Comparison of ENCODE assay signal across 8 cellular contexts in genomic region chr5:4862500-4862899, GRCh38.
DNase-seq lines count a peak whose midpoint lies in the region; ATAC-seq, FAIRE-seq and TF ChIP-seq lines count a peak whose summit lies in the region.

No MANE protein-coding gene starts in this region.

- TF ChIP-seq EP300 in suprapubic skin (IDR thresholded peaks at IDR 0.05), result no peak

- H2AFZ ChIP-seq in IMR-90 (replicated peaks; ENCODE audit: low read length, poor library complexity), result no peak overlapping the region

- H3K4me3 ChIP-seq in IMR-90 (ENCODE audit: insufficient read depth, low read depth, low read length) (no peak overlapping the region), suprapubic skin (no peak overlapping the region)

- no peak overlapping the region for H3K4me2 ChIP-seq in IMR-90 (ENCODE audit: low read depth, low read length)

- H4K5ac ChIP-seq in IMR-90 (ENCODE audit: low read depth, low read length), result no peak overlapping the region

- no peaks in the 10 kb centered on the region for H3K4me1 Mint-ChIP-seq in activated T-cell treated with anti-CD3 and anti-CD28 coated beads, Interleukin-2, amount 50 U/mL, for 4 hours (ENCODE audit: low read depth)

- no CpG with 5 or more reads among the region's 1 CpG for WGBS in IMR-90 (ENCODE audit: extremely low coverage in 2 of 2, insufficient read length in 1 of 2), 2 experiments
- 7% methylated on average over 1 of the region's 1 CpG for WGBS in suprapubic skin

- TF ChIP-seq POLR2A in IMR-90 (IDR thresholded peaks at IDR 0.05; ENCODE audit: low read depth, low read length) (no peak), suprapubic skin (IDR thresholded peaks at IDR 0.05) (no peak)

- H2AK5ac ChIP-seq in IMR-90 (ENCODE audit: low read depth, low read length), result no peak overlapping the region

- POLR2A ChIA-PET in IMR-90 (lab: Charles Lee; ENCODE audit: unreplicated experiment), result no interaction called here

- no peak overlapping the region for H2BK15ac ChIP-seq in IMR-90 (ENCODE audit: low read depth, low read length)

- no peak overlapping the region for H2BK5ac ChIP-seq in IMR-90 (ENCODE audit: low read depth, low read length, poor library complexity, severe bottlenecking)

- TF ChIP-seq CTCF in IMR-90 (conservative IDR thresholded peaks at IDR 0.05; ENCODE audit: low read depth, low read length) (peak; percentile 57), suprapubic skin (IDR thresholded peaks at IDR 0.05) (peak; percentile 30 to 38)

- no peak overlapping the region for H3K14ac ChIP-seq in IMR-90 (replicated peaks; ENCODE audit: low read depth, low read length)

- peak; percentile 56 for TF ChIP-seq RAD21 in IMR-90 (IDR thresholded peaks at IDR 0.05; ENCODE audit: low read length)

- in situ Hi-C loops in Caki2 (cut with HindIII; ENCODE audit: low pct_unique_long_range_greater_than_20kb, low sequenced_read_pairs) (no loop called here), IMR-90 (cut with MboI; ENCODE audit: low sequenced_read_pairs) (no loop called here)

- no peak overlapping the region for H4K91ac ChIP-seq in IMR-90 (ENCODE audit: insufficient read depth, low read depth, low read length)

- peak; percentile 46 for ATAC-seq in IMR-90 (ENCODE audit: low read depth)
- no peak for ATAC-seq in GM21529 (IDR thresholded peaks at IDR 0.05; ENCODE audit: unreplicated experiment)
- no peak for ATAC-seq in activated T-cell treated with anti-CD3 and anti-CD28 coated beads, Interleukin-2, amount 50 U/mL, for 4 hours

- peak; percentile 87 for FAIRE-seq in RCC 7860 (lab: Jason Lieb, UNC)

- no peaks in the 10 kb centered on the region for H4K20me1 ChIP-seq in IMR-90 (ENCODE audit: insufficient read depth, low read length)

- H2BK20ac ChIP-seq in IMR-90 (ENCODE audit: low read depth, low read length), result no peak overlapping the region

- CTCF ChIA-PET in IMR-90 (lab: Yijun Ruan, JAX), result no interaction called here

- H3K9ac ChIP-seq in IMR-90 (ENCODE audit: low read depth, low read length), result no peak overlapping the region

- no peak overlapping the region for H3K18ac ChIP-seq in IMR-90 (ENCODE audit: low read depth, low read length)

- H3K27me3 Mint-ChIP-seq in activated T-cell treated with anti-CD3 and anti-CD28 coated beads, Interleukin-2, amount 50 U/mL, for 4 hours (ENCODE audit: low read depth), result no peaks in the 10 kb centered on the region

- no peak overlapping the region for H2BK120ac ChIP-seq in IMR-90 (ENCODE audit: low read depth, low read length)

- no peaks in the 10 kb centered on the region for H3K79me1 ChIP-seq in IMR-90 (ENCODE audit: low read depth in 1 of 2, low read length in 2 of 2)

- no TSS peak for BruUV-seq in IMR-90 (replicated peaks; lab: Mats Ljungman, UMichigan)

- H3K23ac ChIP-seq in IMR-90 (ENCODE audit: low read depth, low read length), result no peak overlapping the region

- no peaks in the 10 kb centered on the region for H3K9me1 ChIP-seq in IMR-90 (ENCODE audit: insufficient read depth, low read length)

- H3K27me3 ChIP-seq in IMR-90 (ENCODE audit: control insufficient read depth, insufficient read depth, low read length), result no peaks in the 10 kb centered on the region
- no peaks in the 10 kb centered on the region for H3K27me3 ChIP-seq in suprapubic skin

- H2AK9ac ChIP-seq in IMR-90 (replicated peaks; ENCODE audit: low read depth, low read length, poor library complexity), result no peak overlapping the region

- no peaks in the 10 kb centered on the region for H3K4me1 ChIP-seq in IMR-90 (ENCODE audit: control insufficient read depth, insufficient read depth, low read length)
- H3K4me1 ChIP-seq in suprapubic skin, result no peaks in the 10 kb centered on the region

- no peak overlapping the region for H3K27ac ChIP-seq in IMR-90 (ENCODE audit: insufficient read depth, low read length)
- no peak overlapping the region for H3K27ac ChIP-seq in suprapubic skin

- H4K8ac ChIP-seq in IMR-90 (ENCODE audit: low read depth in 2 of 2, low read length in 2 of 2), result no peak overlapping the region

- intact Hi-C loops in IMR-90 (cut with micrococcal nuclease), result no loop called here

- H3K9me3 ChIP-seq in IMR-90 (ENCODE audit: control insufficient read depth, insufficient read depth, low read length) (peaks cover 14% of the 10 kb centered on the region), suprapubic skin (no peaks in the 10 kb centered on the region)

- H3K36me3 ChIP-seq in IMR-90 (ENCODE audit: control insufficient read depth, insufficient read depth, low read length), result no peaks in the 10 kb centered on the region
- H3K36me3 ChIP-seq in suprapubic skin, result no peaks in the 10 kb centered on the region

- no peak overlapping the region for H3K4me3 Mint-ChIP-seq in activated T-cell treated with anti-CD3 and anti-CD28 coated beads, Interleukin-2, amount 50 U/mL, for 4 hours

- no peaks in the 10 kb centered on the region for H3K36me3 Mint-ChIP-seq in activated T-cell treated with anti-CD3 and anti-CD28 coated beads, Interleukin-2, amount 50 U/mL, for 4 hours (ENCODE audit: insufficient read depth)

- H3K4ac ChIP-seq in IMR-90 (ENCODE audit: low read depth, low read length), result no peak overlapping the region

- no peak overlapping the region for H3K56ac ChIP-seq in IMR-90 (ENCODE audit: extremely low read depth, insufficient read depth, low read length)

- dilution Hi-C loops in IMR-90 (cut with HindIII; ENCODE audit: low sequenced_read_pairs, unreplicated experiment), result no loop called here

- DNase-seq in Caki2 (ENCODE audit: low read depth) (peak; percentile 29), IMR-90 (peak; percentile 41), RCC 7860 (ENCODE audit: low spot score) (peak; percentile 46), fibroblast of peridontal ligament (ENCODE audit: extremely low read depth) (peak; percentile 45), suprapubic skin (ENCODE audit: low spot score in 2 of 2) (no peak)
- no peak for DNase-seq in activated T-cell treated with anti-CD3 and anti-CD28 coated beads, Interleukin-2, amount 50 U/mL, for 4 hours
- no peak for DNase-seq in stimulated activated CD4-positive, alpha-beta T cell treated with anti-CD3 and anti-CD28 coated beads, Interleukin-4, amount 100 ng/mL, for 24 hours

- peaks cover 5% of the 10 kb centered on the region for H3K9me3 Mint-ChIP-seq in activated T-cell treated with anti-CD3 and anti-CD28 coated beads, Interleukin-2, amount 50 U/mL, for 4 hours

TF ChIP-seq in IMR-90, 13 proteins besides CTCF, POLR2A, EP300 and RAD21:
- TF ChIP-seq SMC3 (IDR thresholded peaks at IDR 0.05; ENCODE audit: low read depth, low read length) (peak; percentile 35), USF2 (IDR thresholded peaks at IDR 0.05; ENCODE audit: low read depth, low read length) (no peak)

Comparison
In these comparisons a context has a peak if more than half of its experiments do, and no peak if none do; other contexts are left out.
1. DNase-seq: peak in Caki2 (single experiment), IMR-90 (single experiment), RCC 7860 (single experiment) and fibroblast of peridontal ligament (single experiment); none in suprapubic skin (0 of 2), activated T-cell treated with anti-CD3 and anti-CD28 coated beads, Interleukin-2, amount 50 U/mL, for 4 hours (single experiment) and stimulated activated CD4-positive, alpha-beta T cell treated with anti-CD3 and anti-CD28 coated beads, Interleukin-4, amount 100 ng/mL, for 24 hours (single experiment).